In genomic region chr1:85259866-85260345, GRCh38 we compare ENCODE assay signal across 8 cellular contexts. TPM values are rescaled to one million over a fixed set of nuclear protein-coding genes. Genes with fewer than 3 reads are reported as not detected.
A peak's percentile ranks its signal among the peaks of the same experiment; 100 is the strongest.
DNase-seq lines count a peak whose midpoint lies in the region; ATAC-seq and TF ChIP-seq lines count a peak whose summit lies in the region.

No MANE protein-coding gene starts in this region.

- TF ChIP-seq POLR2A in breast epithelium (IDR thresholded peaks at IDR 0.05), result no peak
- no peak for TF ChIP-seq POLR2A in uterus (IDR thresholded peaks at IDR 0.05)

- no peaks in the 10 kb centered on the region for H3K27me3 ChIP-seq in HL-60 (ENCODE audit: insufficient read depth, poor library complexity, severe bottlenecking)
- no peaks in the 10 kb centered on the region for H3K27me3 ChIP-seq in breast epithelium
- H3K27me3 ChIP-seq in lower lobe of right lung (ENCODE audit: low read depth), result no peaks in the 10 kb centered on the region
- H3K27me3 ChIP-seq in uterus, result no peaks in the 10 kb centered on the region

- H3K36me3 ChIP-seq in breast epithelium, result no peaks in the 10 kb centered on the region
- H3K36me3 ChIP-seq in lower lobe of right lung, result peaks cover 28% of the 10 kb centered on the region
- no peaks in the 10 kb centered on the region for H3K36me3 ChIP-seq in uterus

- peaks cover 0 to 10% of the 10 kb centered on the region in 2 donors for H3K4me1 ChIP-seq in breast epithelium
- H3K4me1 ChIP-seq in lower lobe of right lung, result peaks cover 34% of the 10 kb centered on the region
- no peaks in the 10 kb centered on the region for H3K4me1 ChIP-seq in uterus

- peak; percentile 23 for DNase-seq in AG08396 (ENCODE audit: low spot score)
- no peak for DNase-seq in HL-60 (ENCODE audit: low read depth in 1 of 2, low spot score in 1 of 2)
- no peak for DNase-seq in breast epithelium (ENCODE audit: low spot score in 2 of 2)
- DNase-seq in lower lobe of right lung, result no peak
- DNase-seq in uterus, result peak; percentile 52 to 63
- DNase-seq in NCI-H1048 (lab: John Stamatoyannopoulos, UW), result no peak
- no peak for DNase-seq in stimulated activated CD4-positive, alpha-beta T cell treated with anti-CD3 and anti-CD28 coated beads, Interleukin-4, amount 100 ng/mL, for 24 hours

- H3K4me3 ChIP-seq in HL-60 (replicated peaks; ENCODE audit: insufficient read depth, low read length), result peak overlapping the region; percentile 84
- H3K4me3 ChIP-seq in breast epithelium, result peak overlapping the region; percentile 94 to 98 (median 97)
- H3K4me3 ChIP-seq in lower lobe of right lung, result peak overlapping the region; percentile 97
- H3K4me3 ChIP-seq in uterus, result peak overlapping the region; percentile 91 to 100

- intact Hi-C loops in breast epithelium (cut with DNase I; ENCODE audit: low total_unique reads) (loop anchor here (5.0 kb wide), 1 partner anchor 323 kb away; no protein-coding TSS in a partner anchor), lower lobe of right lung (cut with DNase I) (loop anchor here (10.0 kb wide), 2 partner anchors 145 to 315 kb away; no protein-coding TSS in a partner anchor), uterus (cut with DNase I; ENCODE audit: low total_unique reads) (loop anchor here (5.0 kb wide), 2 partner anchors 58 to 153 kb away; partner anchors contain the start of gene SYDE2)

- H3K27ac ChIP-seq in HL-60 (replicated peaks), result no peak overlapping the region; the same call in 1 of the 2 replicates
- H3K27ac ChIP-seq in breast epithelium, result peak overlapping the region; percentile 88 to 93
- H3K27ac ChIP-seq in lower lobe of right lung, result peak overlapping the region; percentile 89
- H3K27ac ChIP-seq in uterus, result peak overlapping the region; percentile 68 to 83

- peak; percentile 57 to 60 for ATAC-seq in lower lobe of right lung
- no peak for ATAC-seq in HG03521 (IDR thresholded peaks at IDR 0.05; ENCODE audit: unreplicated experiment)

- no peak for TF ChIP-seq CTCF in HL-60 (IDR thresholded peaks at IDR 0.05; ENCODE audit: insufficient read depth, low read length)
- peak in 1 of 3 donors; percentile 51 for TF ChIP-seq CTCF in breast epithelium (IDR thresholded peaks at IDR 0.05)
- TF ChIP-seq CTCF in lower lobe of right lung (IDR thresholded peaks at IDR 0.05), result peak; percentile 47
- no peak for TF ChIP-seq CTCF in uterus (IDR thresholded peaks at IDR 0.05)

- H3K9me3 ChIP-seq in breast epithelium (no peaks in the 10 kb centered on the region), lower lobe of right lung (no peaks in the 10 kb centered on the region), uterus (no peaks in the 10 kb centered on the region)

RNA-seq across cellular contexts. Expression of gene C1orf52, which starts 0.4 kb away (rescaled TPM):
- total RNA-seq in breast epithelium, result 10 to 100 TPM; 11.6 to 21.6 (median 15.0) TPM
- 23.4 TPM for total RNA-seq in lower lobe of right lung
- total RNA-seq in uterus, result 10 to 100 TPM; 22.3 to 47.6 (median 28.8) TPM

RNA-seq across cellular contexts. Expression of gene BCL10, which starts 16.5 kb away (rescaled TPM):
- 10 to 100 TPM; 16.5 to 23.6 (median 17.7) TPM for total RNA-seq in breast epithelium
- total RNA-seq in lower lobe of right lung, result 27.4 TPM
- 10 to 100 TPM; 15.3 to 31.9 (median 26.8) TPM for total RNA-seq in uterus

RNA-seq across cellular contexts. Expression of gene SYDE2, which starts 59.1 kb away (rescaled TPM):
- total RNA-seq in breast epithelium (10 to 100 TPM; 10.6 to 26.5 (median 15.4) TPM), lower lobe of right lung (21.3 TPM), uterus (10 to 100 TPM in 3 of 4 donors, 1 to 10 TPM in 1; 5.3 to 24.3 (median 14.6) TPM)

Comparison
In these comparisons a context has a peak if more than half of its experiments do, and no peak if none do; other contexts are left out.
1. DNase-seq: peak in AG08396 (single experiment) and uterus (2 of 2); none in HL-60 (0 of 2), breast epithelium (0 of 2), lower lobe of right lung (single experiment), NCI-H1048 (single experiment) and stimulated activated CD4-positive, alpha-beta T cell treated with anti-CD3 and anti-CD28 coated beads, Interleukin-4, amount 100 ng/mL, for 24 hours (single experiment).
2. Peak in every context shown above with its lines, with median percentiles within 50 percentile points of each other: H3K4me3 ChIP-seq.